In the genomic region with DNA sequence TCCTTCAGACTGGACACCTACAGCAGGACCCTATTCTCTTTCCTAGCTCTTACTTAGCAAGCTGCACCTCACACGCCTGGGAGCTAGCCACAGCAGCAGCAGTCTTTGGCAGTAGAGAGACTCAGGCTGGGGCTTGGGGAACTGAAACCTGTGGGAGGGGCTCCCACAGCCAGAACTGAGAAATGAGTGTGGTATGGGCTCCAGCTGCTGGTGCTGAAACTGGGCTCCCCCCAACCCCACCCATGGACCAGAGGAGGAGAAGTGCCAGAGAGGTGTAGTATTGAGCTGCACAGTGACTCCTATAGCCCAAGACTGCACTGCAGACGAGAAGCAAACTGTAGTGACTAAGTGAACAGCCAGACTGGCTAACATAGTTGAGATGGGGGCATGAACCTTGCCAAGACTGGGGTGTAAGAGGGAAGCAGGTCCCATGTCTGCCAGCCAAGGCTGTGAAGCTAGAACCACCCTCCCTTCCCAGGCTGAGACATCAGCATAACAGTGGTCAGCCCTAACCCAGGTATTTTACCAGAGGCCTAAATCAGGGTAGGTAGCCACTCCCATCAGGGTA, we compare ENCODE assay signal across 7 cellular contexts.
DNase-seq lines count a peak whose midpoint lies in the region; ATAC-seq lines count a peak whose summit lies in the region.

No MANE protein-coding gene starts in this region.

- intact Hi-C loops in left ventricle myocardium superior (cut with micrococcal nuclease): no loop called here

- ATAC-seq in GM19035 (IDR thresholded peaks at IDR 0.05; ENCODE audit: unreplicated experiment): peak; percentile 95
- ATAC-seq in HG02885 (IDR thresholded peaks at IDR 0.05; ENCODE audit: poor library complexity, unreplicated experiment): peak; percentile 96
- ATAC-seq in left ventricle myocardium superior: peak; percentile 82

- DNase-seq in SIG-M5 (lab: John Stamatoyannopoulos, UW) (peak; percentile 53), left ventricle myocardium superior (peak; percentile 64), NCI-H2196 treated with DMSO at 0.1 percent for 48 hours (lab: John Stamatoyannopoulos, UW; ENCODE audit: unreplicated experiment) (no peak), NCI-H1092 (lab: John Stamatoyannopoulos, UW) (no peak)
- peak; percentile 12 for DNase-seq in stimulated activated CD8-positive, alpha-beta memory T cell treated with anti-CD3 and anti-CD28 coated beads, Interleukin-7, amount 100 ng/mL, for 24 hours (ENCODE audit: low read depth)

Comparison
In these comparisons a context has a peak if more than half of its experiments do, and no peak if none do; other contexts are left out.
1. DNase-seq: peak in SIG-M5 (single experiment), left ventricle myocardium superior (single experiment) and stimulated activated CD8-positive, alpha-beta memory T cell treated with anti-CD3 and anti-CD28 coated beads, Interleukin-7, amount 100 ng/mL, for 24 hours (single experiment); none in NCI-H2196 treated with DMSO at 0.1 percent for 48 hours (single experiment) and NCI-H1092 (single experiment).
2. Peak in every context shown above with its lines, with median percentiles within 50 percentile points of each other: ATAC-seq.